Comparison of ENCODE assay signal across 12 cellular contexts in the genomic region with DNA sequence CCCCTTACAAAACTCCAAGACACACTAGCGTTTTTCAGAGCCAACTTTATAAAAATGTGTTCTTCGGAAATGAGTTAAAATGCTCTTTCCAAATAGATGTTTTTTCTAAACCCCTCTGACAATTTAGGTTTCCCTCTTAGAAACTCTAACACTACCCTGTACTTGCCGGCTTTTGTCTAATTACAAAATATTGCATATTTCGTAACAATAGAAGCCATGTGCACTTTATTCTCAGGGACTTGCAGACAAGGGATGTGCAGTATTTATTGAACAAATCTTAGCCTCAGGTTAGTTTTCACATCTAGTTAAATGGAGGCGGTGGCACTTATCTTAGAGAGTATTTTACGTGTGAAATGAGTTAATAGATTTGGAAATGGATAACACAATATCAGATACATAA. TPM values are rescaled to one million over a fixed set of nuclear protein-coding genes. Genes with fewer than 3 reads are reported as not detected.
DNase-seq lines count a peak whose midpoint lies in the region; ATAC-seq and TF ChIP-seq lines count a peak whose summit lies in the region.
"Had no signal": no experiment of that assay in that cellular context is flagged by ENCODE, and none has a peak within 500 bp of the region (broad histone marks: within the 10 kb centered on the region; RNA-seq: fewer than 3 reads in every experiment).

No MANE protein-coding gene starts in this region.

- in situ Hi-C loops in GM23248 (cut with MboI) (no loop called here), gastrocnemius medialis (cut with MboI; ENCODE audit: low sequenced_read_pairs in 4 of 4) (no loop called here)

- H3K79me2 ChIP-seq in GM23248 (ENCODE audit: insufficient read depth), result no peaks in the 10 kb centered on the region

- H3K27ac ChIP-seq in GM23248 (no peak overlapping the region), right atrium auricular region (peak overlapping the region in 1 of 2 donors; percentile 65), gastrocnemius medialis (peak overlapping the region in 1 of 4 donors; percentile 57)
- H3K27ac ChIP-seq: BLaER1 treated with 17β-estradiol and CSF1 and Interleukin-3, amounts not matched to agents 10 nM and 100 nM had no signal

- intact Hi-C loops in gastrocnemius medialis (cut with DNase I; ENCODE audit: low total_unique reads), result no loop called here

- no peaks in the 10 kb centered on the region for H3F3A ChIP-seq in GM23248 (ENCODE audit: insufficient read depth)

- 10 to 16% methylated on average over 6 of the region's 6 CpGs for WGBS in GM23248 (ENCODE audit: low coverage in 1 of 2, low lambda C conversion rate in 2 of 2, missing lambda C conversion rate in 2 of 2), 2 experiments

- DNase-seq in GM23248 (no peak), amniotic epithelial cell (ENCODE audit: low read depth) (peak; percentile 52), right atrium auricular region (ENCODE audit: low spot score) (no peak), gastrocnemius medialis (no peak), SKM-1 treated with dmso at 0.1 percent for 144 hours (lab: John Stamatoyannopoulos, UW; ENCODE audit: unreplicated experiment) (no peak), cerebellar nuclear complex (lab: John Stamatoyannopoulos, UW) (no peak), OCI-M2 (lab: John Stamatoyannopoulos, UW; ENCODE audit: unreplicated experiment) (no peak)
- DNase-seq in stimulated activated effector memory CD8-positive, alpha-beta T cell treated with anti-CD3 and anti-CD28 coated beads, Interleukin-12 subunit alpha, Interleukin-12 subunit beta, amount 100 ng/mL, for 72 hours (ENCODE audit: low spot score in 2 of 2), result no peak
- DNase-seq: activated CD4-positive, alpha-beta T cell treated with anti-CD3 and anti-CD28 coated beads for 48 hours; activated naive CD4-positive, alpha-beta T cell treated with Interleukin-2 at 50 U/mL for 16 hours; effector memory CD4-positive, alpha-beta T cell had no signal

- H3K9me2 ChIP-seq in GM23248 (ENCODE audit: insufficient read depth), result no peaks in the 10 kb centered on the region

- no peak overlapping the region for H3K4me3 Mint-ChIP-seq in stimulated activated effector memory CD8-positive, alpha-beta T cell treated with anti-CD3 and anti-CD28 coated beads, Interleukin-12 subunit alpha, Interleukin-12 subunit beta, amount 100 ng/mL, for 72 hours

- TF ChIP-seq POLR2A in gastrocnemius medialis (IDR thresholded peaks at IDR 0.05), result no peak

- peaks cover 11% of the 10 kb centered on the region for H3K9me3 Mint-ChIP-seq in stimulated activated effector memory CD8-positive, alpha-beta T cell treated with anti-CD3 and anti-CD28 coated beads, Interleukin-12 subunit alpha, Interleukin-12 subunit beta, amount 100 ng/mL, for 72 hours

- no peaks in the 10 kb centered on the region for H3K4me1 Mint-ChIP-seq in stimulated activated effector memory CD8-positive, alpha-beta T cell treated with anti-CD3 and anti-CD28 coated beads, Interleukin-12 subunit alpha, Interleukin-12 subunit beta, amount 100 ng/mL, for 72 hours

- H3K9ac ChIP-seq in GM23248, result no peak overlapping the region
- H3K9ac ChIP-seq: BLaER1 treated with 17β-estradiol and CSF1 and Interleukin-3, amounts not matched to agents 10 nM and 100 nM had no signal

- peak overlapping the region; percentile 65 for H3K4me2 ChIP-seq in GM23248 (ENCODE audit: unreplicated experiment)
- H3K4me2 ChIP-seq: BLaER1 treated with 17β-estradiol and CSF1 and Interleukin-3, amounts not matched to agents 10 nM and 100 nM had no signal

- no peaks in the 10 kb centered on the region; the same call in 1 of the 2 replicates for H3K27me3 ChIP-seq in GM23248 (replicated peaks; ENCODE audit: insufficient read depth)
- no peaks in the 10 kb centered on the region for H3K27me3 ChIP-seq in right atrium auricular region
- H3K27me3 ChIP-seq in gastrocnemius medialis, result no peaks in the 10 kb centered on the region
- H3K27me3 ChIP-seq: BLaER1 treated with 17β-estradiol and CSF1 and Interleukin-3, amounts not matched to agents 10 nM and 100 nM had no signal

- TF ChIP-seq CTCF in right atrium auricular region (IDR thresholded peaks at IDR 0.05) (no peak), gastrocnemius medialis (IDR thresholded peaks at IDR 0.05 in 4 of 5, conservative IDR thresholded peaks at IDR 0.05 in 1 of 5) (no peak)

- H3K4me1 ChIP-seq in GM23248 (ENCODE audit: insufficient read depth) (no peaks in the 10 kb centered on the region), right atrium auricular region (peaks cover 0 to 8% of the 10 kb centered on the region in 2 donors), gastrocnemius medialis (peaks cover 0 to 3% of the 10 kb centered on the region in 2 donors)
- H3K4me1 ChIP-seq: BLaER1 treated with 17β-estradiol and CSF1 and Interleukin-3, amounts not matched to agents 10 nM and 100 nM had no signal

- H3K27ac Mint-ChIP-seq in stimulated activated effector memory CD8-positive, alpha-beta T cell treated with anti-CD3 and anti-CD28 coated beads, Interleukin-12 subunit alpha, Interleukin-12 subunit beta, amount 100 ng/mL, for 72 hours, result no peak overlapping the region

- H4K20me1 ChIP-seq in GM23248 (ENCODE audit: insufficient read depth), result no peaks in the 10 kb centered on the region
- H4K20me1 ChIP-seq: BLaER1 treated with 17β-estradiol and CSF1 and Interleukin-3, amounts not matched to agents 10 nM and 100 nM had no signal

- no peaks in the 10 kb centered on the region for H3K36me3 Mint-ChIP-seq in stimulated activated effector memory CD8-positive, alpha-beta T cell treated with anti-CD3 and anti-CD28 coated beads, Interleukin-12 subunit alpha, Interleukin-12 subunit beta, amount 100 ng/mL, for 72 hours

- H3K9me3 ChIP-seq in GM23248 (ENCODE audit: low read depth) (no peaks in the 10 kb centered on the region), right atrium auricular region (no peaks in the 10 kb centered on the region), gastrocnemius medialis (no peaks in the 10 kb centered on the region)

- H3K36me3 ChIP-seq in GM23248 (ENCODE audit: low read depth) (no peaks in the 10 kb centered on the region), right atrium auricular region (no peaks in the 10 kb centered on the region), gastrocnemius medialis (no peaks in the 10 kb centered on the region)
- H3K36me3 ChIP-seq: BLaER1 treated with 17β-estradiol and CSF1 and Interleukin-3, amounts not matched to agents 10 nM and 100 nM had no signal

- H2AFZ ChIP-seq in GM23248, result peak overlapping the region; percentile 86

- no peak for ATAC-seq in gastrocnemius medialis
- ATAC-seq in stimulated activated effector memory CD8-positive, alpha-beta T cell treated with anti-CD3 and anti-CD28 coated beads, Interleukin-12 subunit alpha, Interleukin-12 subunit beta, amount 100 ng/mL, for 72 hours, result no peak

- H3K4me3 ChIP-seq in GM23248 (peak overlapping the region; percentile 69), right atrium auricular region (peak overlapping the region; percentile 54 to 56), gastrocnemius medialis (peak overlapping the region in 3 of 4 donors; percentile 48 to 56 (median 53))
- H3K4me3 ChIP-seq: BLaER1 treated with 17β-estradiol and CSF1 and Interleukin-3, amounts not matched to agents 10 nM and 100 nM had no signal

RNA-seq across cellular contexts. Expression of a gene that starts 0.5 kb away (rescaled TPM):
- under 0.01 TPM in 2 replicates for total RNA-seq in GM23248 (2014; rRNA removed; shearing (Covaris generic))
- 0.09 and 0.13 TPM in 2 replicates for polyA plus RNA-seq in GM23248 (2016; fragmentation: Nextera tagmentation; extraction: Ambion mirVana)
- 1 to 10 TPM in 1 of 2 donors, under 1 TPM in 1; 0.67 to 1.3 TPM for total RNA-seq in right atrium auricular region
- total RNA-seq in gastrocnemius medialis, result under 1 TPM in 3 of 4 donors, not detected in 1; 0.09 to 0.51 (median 0.39) TPM
